In the genomic region with DNA sequence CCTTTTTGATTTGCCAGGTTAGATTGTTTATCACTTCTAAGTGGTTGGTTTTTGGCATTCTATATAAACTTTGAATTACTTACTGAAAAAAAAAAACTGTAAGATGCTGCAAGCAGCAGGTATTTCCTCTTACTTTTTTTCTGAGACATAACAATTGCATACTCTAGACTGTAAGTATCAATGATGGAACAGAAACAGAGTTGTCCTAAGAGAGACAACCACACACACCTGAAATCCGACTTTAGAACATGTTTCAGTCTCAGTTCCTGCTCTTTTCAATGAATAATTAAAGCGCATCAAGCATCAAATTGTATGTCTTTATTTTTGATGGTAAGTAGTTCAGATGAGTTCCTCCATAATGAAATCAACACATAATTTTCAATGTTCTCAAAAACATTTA, we compare ENCODE assay signal across 22 cellular contexts.
"Had no signal": no experiment of that assay in that cellular context is flagged by ENCODE, and none has a peak within 500 bp of the region (broad histone marks: within the 10 kb centered on the region; RNA-seq: fewer than 3 reads in every experiment).

No MANE protein-coding gene starts in this region.

- H3K27me3 Mint-ChIP-seq: activated CD4-positive, alpha-beta memory T cell treated with anti-CD3 and anti-CD28 coated beads, Interleukin-2, amount 10 ng/mL, durations not matched to agents 7 days and 5 days; activated CD4-positive, alpha-beta T cell treated with anti-CD3 and anti-CD28 coated beads for 36 hours; activated naive CD4-positive, alpha-beta T cell treated with anti-CD3 and anti-CD28 coated beads, Interleukin-2, amount 10 ng/mL, durations not matched to agents 7 days and 5 days; activated naive CD8-positive, alpha-beta T cell treated with anti-CD3 and anti-CD28 coated beads, Interleukin-2, amount 10 ng/mL, durations not matched to agents 7 days and 5 days; T-cell had no signal

- H3K36me3 ChIP-seq: adrenal gland had no signal

- H3K27me3 ChIP-seq: adrenal gland had no signal

- H3K4me3 Mint-ChIP-seq: activated CD4-positive, alpha-beta memory T cell treated with anti-CD3 and anti-CD28 coated beads, Interleukin-2, amount 10 ng/mL, durations not matched to agents 7 days and 5 days; activated CD4-positive, alpha-beta T cell treated with anti-CD3 and anti-CD28 coated beads for 36 hours; activated naive CD4-positive, alpha-beta T cell treated with anti-CD3 and anti-CD28 coated beads, Interleukin-2, amount 10 ng/mL, durations not matched to agents 7 days and 5 days; activated naive CD8-positive, alpha-beta T cell treated with anti-CD3 and anti-CD28 coated beads, Interleukin-2, amount 10 ng/mL, durations not matched to agents 7 days and 5 days; activated T-cell treated with anti-CD3 and anti-CD28 coated beads, Interleukin-2, amount 50 U/mL, for 72 hours; T-cell had no signal

- H3K4me3 ChIP-seq: adrenal gland had no signal

- H3K27ac Mint-ChIP-seq: activated CD4-positive, alpha-beta memory T cell treated with anti-CD3 and anti-CD28 coated beads, Interleukin-2, amount 10 ng/mL, durations not matched to agents 7 days and 5 days; activated CD4-positive, alpha-beta T cell treated with anti-CD3 and anti-CD28 coated beads for 36 hours; activated naive CD4-positive, alpha-beta T cell treated with anti-CD3 and anti-CD28 coated beads, Interleukin-2, amount 10 ng/mL, durations not matched to agents 7 days and 5 days; activated naive CD8-positive, alpha-beta T cell treated with anti-CD3 and anti-CD28 coated beads, Interleukin-2, amount 10 ng/mL, durations not matched to agents 7 days and 5 days; activated T-cell treated with anti-CD3 and anti-CD28 coated beads, Interleukin-2, amount 50 U/mL, for 72 hours; activated T-helper 2 cell treated with anti-CD3 and anti-CD28 coated beads, Interferon-gamma antibody, Interleukin-2, Interleukin-4, amounts not matched to agents 10 μg/mL and 5 μg/mL and 100 μg/mL, durations not matched to agents 14 hours and 24 hours and 36 hours; T-cell had no signal

- H3K4me1 Mint-ChIP-seq: activated CD4-positive, alpha-beta memory T cell treated with anti-CD3 and anti-CD28 coated beads, Interleukin-2, amount 10 ng/mL, durations not matched to agents 7 days and 5 days; activated CD4-positive, alpha-beta T cell treated with anti-CD3 and anti-CD28 coated beads for 36 hours; activated naive CD4-positive, alpha-beta T cell treated with anti-CD3 and anti-CD28 coated beads, Interleukin-2, amount 10 ng/mL, durations not matched to agents 7 days and 5 days; activated naive CD8-positive, alpha-beta T cell treated with anti-CD3 and anti-CD28 coated beads, Interleukin-2, amount 10 ng/mL, durations not matched to agents 7 days and 5 days; T-cell had no signal

- ATAC-seq: activated CD4-positive, alpha-beta T cell treated with anti-CD3 and anti-CD28 coated beads for 36 hours; activated T-cell treated with anti-CD3 and anti-CD28 coated beads, Interleukin-2, amount 50 U/mL, for 72 hours; T-cell had no signal

- H3K36me3 Mint-ChIP-seq: activated naive CD4-positive, alpha-beta T cell treated with anti-CD3 and anti-CD28 coated beads, Interleukin-2, amount 10 ng/mL, durations not matched to agents 7 days and 5 days; activated naive CD8-positive, alpha-beta T cell treated with anti-CD3 and anti-CD28 coated beads, Interleukin-2, amount 10 ng/mL, durations not matched to agents 7 days and 5 days; T-cell had no signal

- H3K4me1 ChIP-seq: adrenal gland had no signal

- H3K9me3 ChIP-seq: adrenal gland had no signal

- DNase-seq: activated CD4-positive, alpha-beta memory T cell treated with anti-CD3 and anti-CD28 coated beads, Interleukin-2, amount 10 ng/mL, durations not matched to agents 7 days and 5 days; activated CD4-positive, alpha-beta T cell treated with anti-CD3 and anti-CD28 coated beads for 36 hours; activated CD4-positive, alpha-beta T cell treated with anti-CD3 and anti-CD28 coated beads, Interleukin-2, amount 50 U/mL, for 1 hour; activated CD8-positive, alpha-beta memory T cell treated with anti-CD3 and anti-CD28 coated beads, Interleukin-2, amount 50 U/mL, for 4 hours; activated gamma-delta T cell treated with Interleukin-2 at 50 U/mL for 16 hours; activated naive CD4-positive, alpha-beta T cell treated with anti-CD3 and anti-CD28 coated beads, Interleukin-2, amount 10 ng/mL, durations not matched to agents 7 days and 5 days; activated naive CD8-positive, alpha-beta T cell treated with anti-CD3 and anti-CD28 coated beads, Interleukin-2, amount 10 ng/mL, durations not matched to agents 7 days and 5 days; activated T-cell treated with anti-CD3 and anti-CD28 coated beads, Interleukin-2, amount 50 U/mL, for 72 hours; adrenal gland; anterior cingulate cortex; cerebellar nuclear complex; NCI-H1048; NCI-H146; NCI-H187 treated with DMSO at 0.1 percent for 48 hours; NCI-H2081 treated with DMSO at 0.1 percent for 48 hours; NCI-H446; NCI-H524; SIG-M5; T-cell; T-helper 2 cell had no signal

- H3K27ac ChIP-seq: adrenal gland, VCaP had no signal
